Comparison of ENCODE assay signal across 10 cellular contexts in the genomic region with DNA sequence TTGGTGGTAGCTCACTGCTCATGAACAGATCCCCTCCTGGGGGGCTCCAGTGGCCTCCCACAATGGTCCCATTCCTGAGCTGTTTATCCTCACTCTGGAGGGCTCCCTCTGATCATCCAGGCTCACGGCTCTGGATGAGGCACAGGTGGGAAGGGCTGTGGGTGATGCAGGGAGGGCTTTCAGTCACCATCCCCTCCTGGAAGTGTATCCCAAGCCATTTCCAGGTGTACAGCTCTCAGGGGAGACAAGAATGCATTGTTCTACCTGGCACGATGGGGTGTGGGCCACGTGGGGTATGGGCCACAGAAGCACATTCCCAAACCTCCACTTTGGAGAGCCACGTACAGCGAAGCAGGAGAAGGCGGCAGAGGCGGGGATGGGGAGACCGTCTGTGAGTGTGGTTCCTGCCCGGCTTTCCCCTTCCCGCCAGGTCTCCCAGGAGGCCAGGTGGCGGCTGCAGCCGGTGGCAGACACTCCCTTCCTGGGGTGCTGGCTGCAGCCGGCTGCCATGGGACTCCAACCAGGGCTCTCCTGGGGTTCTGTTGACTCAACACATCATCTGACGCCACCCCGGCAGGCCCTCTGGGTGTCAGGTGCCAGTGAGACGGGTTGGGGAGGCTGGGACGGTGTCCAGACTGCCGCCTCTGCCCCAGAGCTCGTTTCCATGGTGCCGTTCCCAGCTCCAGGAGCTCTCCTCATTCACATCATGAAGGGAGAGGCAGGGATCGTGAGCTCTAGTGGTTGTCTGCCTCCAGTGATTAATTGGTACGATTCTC.
DNase-seq lines count a peak whose midpoint lies in the region; ATAC-seq, FAIRE-seq and TF ChIP-seq lines count a peak whose summit lies in the region.
"Had no signal": no experiment of that assay in that cellular context is flagged by ENCODE, and none has a peak within 500 bp of the region (broad histone marks: within the 10 kb centered on the region; RNA-seq: fewer than 3 reads in every experiment).

No MANE protein-coding gene starts in this region.

- no peak for TF ChIP-seq POLR2A in GM12892 (IDR thresholded peaks at IDR 0.05; ENCODE audit: low read depth, low read length)

- H3K4me1 ChIP-seq in ascending aorta, result peaks cover 10 to 30% of the 10 kb centered on the region in 2 donors

- no peaks in the 10 kb centered on the region for H3K36me3 ChIP-seq in ascending aorta

- intact Hi-C loops in ascending aorta (cut with DNase I), result loop anchor here (5.0 kb wide), 1 partner anchor 167 kb away; no protein-coding TSS in a partner anchor

- DNase-seq in NCI-H146 treated with DMSO at 0.1 percent for 48 hours (lab: John Stamatoyannopoulos, UW; ENCODE audit: unreplicated experiment) (peak; percentile 77), ascending aorta (ENCODE audit: low spot score in 2 of 2) (no peak), Kasumi-1 (lab: John Stamatoyannopoulos, UW) (no peak), GM12892 (ENCODE audit: insufficient read length) (no peak)
- DNase-seq in activated T-cell treated with anti-CD3 and anti-CD28 coated beads, Interleukin-2, amount 50 U/mL, for 48 hours, result no peak
- DNase-seq: activated CD4-positive, alpha-beta T cell treated with anti-CD3 and anti-CD28 coated beads for 48 hours; PC-3 had no signal

- H3K27ac ChIP-seq in ascending aorta, result peak overlapping the region; percentile 3 to 16

- H3K27me3 ChIP-seq in ascending aorta, result no peaks in the 10 kb centered on the region

- H3K9me3 ChIP-seq in ascending aorta, result no peaks in the 10 kb centered on the region

- TF ChIP-seq CTCF in ascending aorta (IDR thresholded peaks at IDR 0.05), result no peak

- ATAC-seq in HG03521 (IDR thresholded peaks at IDR 0.05; ENCODE audit: unreplicated experiment), result no peak
- ATAC-seq: PC-3 had no signal

- H3K4me3 ChIP-seq in ascending aorta, result no peak overlapping the region

- FAIRE-seq in islet of Langerhans (lab: Jason Lieb, UNC), result peak; percentile 21
- FAIRE-seq in GM12892 (lab: Jason Lieb, UNC), result no peak
- FAIRE-seq: frontal cortex had no signal
